Comparison of ENCODE assay signal across 1 cellular context in the genomic region with DNA sequence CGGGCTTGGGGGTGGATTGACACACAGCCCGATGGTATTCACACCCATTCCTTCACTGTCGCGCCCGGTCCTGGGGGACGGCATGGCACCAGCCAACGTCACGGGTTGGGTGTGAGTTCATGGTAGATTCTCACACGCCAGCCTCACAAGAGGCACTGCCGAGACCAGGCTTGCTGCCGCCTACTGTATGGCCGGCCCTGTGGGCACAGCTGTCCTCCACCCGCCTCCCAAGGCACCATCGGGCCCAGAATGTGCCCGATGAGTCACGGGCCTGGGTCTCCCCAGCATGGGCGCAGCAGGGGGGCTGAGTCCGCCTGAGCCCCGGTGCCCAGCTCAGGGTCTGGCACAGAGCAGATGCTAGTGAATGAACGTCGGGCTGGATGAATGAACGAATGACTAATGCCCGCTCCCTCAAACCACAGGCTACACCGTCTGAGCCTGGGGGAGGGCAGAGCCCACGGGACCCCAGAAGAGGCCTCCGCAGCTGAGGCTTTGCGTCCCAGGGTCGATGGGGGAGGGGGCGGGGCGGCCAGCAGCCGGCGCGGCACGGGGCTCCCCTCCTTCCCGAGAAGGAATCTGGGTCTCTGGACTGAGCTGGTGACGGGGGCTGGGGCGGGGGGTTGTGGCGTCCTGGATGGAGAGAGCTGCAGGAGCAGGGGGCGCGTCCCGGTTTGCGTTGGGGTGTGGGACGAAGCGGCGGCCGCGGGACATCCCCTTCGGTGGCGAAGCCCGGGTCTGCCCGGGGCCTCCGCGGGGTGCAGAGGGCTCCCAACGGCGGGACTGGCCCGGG.
TF ChIP-seq lines count a peak whose summit lies in the region.

No MANE protein-coding gene starts in this region.

TF ChIP-seq in H1, 55 proteins besides CTCF, POLR2A, EP300 and RAD21:
- no peak for TF ChIP-seq NRF1 (IDR thresholded peaks at IDR 0.05; ENCODE audit: low read depth, low read length)
- peak; percentile 55; the same call in 1 of the 2 replicates for TF ChIP-seq KDM1A (IDR thresholded peaks at IDR 0.05; ENCODE audit: borderline replicate concordance, low read length)
- peak; percentile 45; the same call in 1 of the 2 replicates for TF ChIP-seq SUZ12 (IDR thresholded peaks at IDR 0.05; ENCODE audit: low read length)
- no peak for TF ChIP-seq BACH1 (IDR thresholded peaks at IDR 0.05; ENCODE audit: low read length)
- TF ChIP-seq SIX5 (IDR thresholded peaks at IDR 0.05; ENCODE audit: low read depth, low read length): no peak
- no peak for TF ChIP-seq CREB1 (IDR thresholded peaks at IDR 0.05)
- TF ChIP-seq SAP30 (IDR thresholded peaks at IDR 0.05; ENCODE audit: insufficient read depth, insufficient replicate concordance, low read length): no peak
- TF ChIP-seq, protein P1, sequence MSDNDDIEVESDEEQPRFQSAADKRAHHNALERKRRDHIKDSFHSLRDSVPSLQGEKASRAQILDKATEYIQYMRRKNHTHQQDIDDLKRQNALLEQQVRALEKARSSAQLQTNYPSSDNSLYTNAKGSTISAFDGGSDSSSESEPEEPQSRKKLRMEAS (IDR thresholded peaks at IDR 0.05): 0 out of 2 replicates have a peak, but pooled peaks have one; percentile 8
- no peak for TF ChIP-seq TAF7 (optimal IDR thresholded peaks at IDR 0.05; ENCODE audit: borderline replicate concordance, low read depth, low read length)
- TF ChIP-seq RBBP5 (IDR thresholded peaks at IDR 0.05; ENCODE audit: borderline replicate concordance, low read depth, low read length): peak; percentile 71
- 0 out of 4 replicates have a peak, but pooled peaks of 1 of the 2 experiments have one; percentile 32 for TF ChIP-seq SIN3A (conservative IDR thresholded peaks at IDR 0.05 in 1 of 2, IDR thresholded peaks at IDR 0.05 in 1 of 2; ENCODE audit: low read depth in 1 of 2, low read length in 2 of 2)
- TF ChIP-seq JUND (IDR thresholded peaks at IDR 0.05; ENCODE audit: low read length): peak; percentile 61; the same call in 1 of the 2 replicates
- no peak for TF ChIP-seq TCF12 (IDR thresholded peaks at IDR 0.05; ENCODE audit: low read depth, low read length)
- no peak for TF ChIP-seq GTF2F1 (IDR thresholded peaks at IDR 0.05; ENCODE audit: borderline replicate concordance, low read depth, low read length)
- peak; percentile 53 for TF ChIP-seq ASH2L (IDR thresholded peaks at IDR 0.05; ENCODE audit: low read length)
- TF ChIP-seq BRCA1 (IDR thresholded peaks at IDR 0.05; ENCODE audit: low read depth, low read length): no peak
- peak; percentile 88 for TF ChIP-seq KDM4A (IDR thresholded peaks at IDR 0.05; ENCODE audit: low read depth, low read length, severe bottlenecking)
TF ChIP-seq in H1: peak in this region for 8.
